In genomic region chr12:48551636-48552035, GRCh38 we compare ENCODE assay signal across 15 cellular contexts. TPM values are rescaled to one million over a fixed set of nuclear protein-coding genes. Genes with fewer than 3 reads are reported as not detected.
"Had no signal": no experiment of that assay in that cellular context is flagged by ENCODE, and none has a peak within 500 bp of the region (broad histone marks: within the 10 kb centered on the region; RNA-seq: fewer than 3 reads in every experiment).

No MANE protein-coding gene starts in this region.

RNA-seq across cellular contexts. Expression of gene LALBA, which starts 18.2 kb away (rescaled TPM):
- total RNA-seq: activated B cell treated with CpG ODN at 0.5 μM for 24 hours; activated CD4-positive, alpha-beta memory T cell treated with anti-CD3 and anti-CD28 coated beads for 36 hours; activated CD4-positive, alpha-beta memory T cell treated with anti-CD3 and anti-CD28 coated beads, Interleukin-2, amount 10 ng/mL, durations not matched to agents 7 days and 5 days; activated CD4-positive, alpha-beta T cell treated with anti-CD3 and anti-CD28 coated beads for 36 hours; activated CD4-positive, alpha-beta T cell treated with anti-CD3 and anti-CD28 coated beads, Interleukin-2, amount 10 ng/mL, durations not matched to agents 24 days and 14 days; activated CD4-positive, alpha-beta T cell treated with anti-CD3 and anti-CD28 coated beads, Interleukin-2, amount 10 ng/mL, durations not matched to agents 7 days and 5 days; activated CD8-positive, alpha-beta memory T cell treated with anti-CD3 and anti-CD28 coated beads for 36 hours; activated CD8-positive, alpha-beta memory T cell treated with anti-CD3 and anti-CD28 coated beads, Interleukin-2, amount 10 ng/mL, durations not matched to agents 7 days and 5 days; activated CD8-positive, alpha-beta T cell treated with anti-CD3 and anti-CD28 coated beads for 36 hours; activated CD8-positive, alpha-beta T cell treated with anti-CD3 and anti-CD28 coated beads, Interleukin-2, amount 10 ng/mL, durations not matched to agents 7 days and 5 days; T-cell; T-helper 1 cell treated with Interleukin-12 subunit alpha and Interleukin-12 subunit beta and Interleukin-4 antibody, amounts not matched to agents 30 ng/mL and 1 ng/mL, for 36 hours; T-helper 17 cell; T-helper 2 cell treated with Interferon-gamma antibody and Interleukin-4, amounts not matched to agents 100 ng/mL and 5 ng/mL, for 36 hours; WTC11 had no signal

RNA-seq across cellular contexts. Expression of gene OR8S1, which starts 26.2 kb away (rescaled TPM):
- total RNA-seq: activated B cell treated with CpG ODN at 0.5 μM for 24 hours; activated CD4-positive, alpha-beta memory T cell treated with anti-CD3 and anti-CD28 coated beads for 36 hours; activated CD4-positive, alpha-beta memory T cell treated with anti-CD3 and anti-CD28 coated beads, Interleukin-2, amount 10 ng/mL, durations not matched to agents 7 days and 5 days; activated CD4-positive, alpha-beta T cell treated with anti-CD3 and anti-CD28 coated beads for 36 hours; activated CD4-positive, alpha-beta T cell treated with anti-CD3 and anti-CD28 coated beads, Interleukin-2, amount 10 ng/mL, durations not matched to agents 24 days and 14 days; activated CD4-positive, alpha-beta T cell treated with anti-CD3 and anti-CD28 coated beads, Interleukin-2, amount 10 ng/mL, durations not matched to agents 7 days and 5 days; activated CD8-positive, alpha-beta memory T cell treated with anti-CD3 and anti-CD28 coated beads for 36 hours; activated CD8-positive, alpha-beta memory T cell treated with anti-CD3 and anti-CD28 coated beads, Interleukin-2, amount 10 ng/mL, durations not matched to agents 7 days and 5 days; activated CD8-positive, alpha-beta T cell treated with anti-CD3 and anti-CD28 coated beads for 36 hours; activated CD8-positive, alpha-beta T cell treated with anti-CD3 and anti-CD28 coated beads, Interleukin-2, amount 10 ng/mL, durations not matched to agents 7 days and 5 days; T-cell; T-helper 1 cell treated with Interleukin-12 subunit alpha and Interleukin-12 subunit beta and Interleukin-4 antibody, amounts not matched to agents 30 ng/mL and 1 ng/mL, for 36 hours; T-helper 17 cell; T-helper 2 cell treated with Interferon-gamma antibody and Interleukin-4, amounts not matched to agents 100 ng/mL and 5 ng/mL, for 36 hours; WTC11 had no signal
